11 cellular contexts compared by ENCODE assay signal in genomic region chr16:3027488-3027795, GRCh38. TPM values are rescaled to one million over a fixed set of nuclear protein-coding genes. Genes with fewer than 3 reads are reported as not detected.
DNase-seq lines count a peak whose midpoint lies in the region; ATAC-seq, FAIRE-seq and TF ChIP-seq lines count a peak whose summit lies in the region.
"Had no signal": no experiment of that assay in that cellular context is flagged by ENCODE, and none has a peak within 500 bp of the region (broad histone marks: within the 10 kb centered on the region; RNA-seq: fewer than 3 reads in every experiment).

No MANE protein-coding gene starts in this region.

- H3K4me1 Mint-ChIP-seq in Calu3 (ENCODE audit: low read depth, unreplicated experiment), result peaks cover 18% of the 10 kb centered on the region
- H3K4me1 Mint-ChIP-seq in stimulated activated effector memory CD8-positive, alpha-beta T cell treated with anti-CD3 and anti-CD28 coated beads, Interleukin-12 subunit alpha, Interleukin-12 subunit beta, amount 100 ng/mL, for 72 hours, result peaks cover 66% of the 10 kb centered on the region

- TF ChIP-seq RAD21 in K562 (CRISPR knock-in tag; conservative IDR thresholded peaks at IDR 0.05 in 1 of 2, IDR thresholded peaks at IDR 0.05 in 1 of 2), result no peak

- POLR2A ChIA-PET in K562 (lab: Yijun Ruan, JAX) (interaction anchor here (0.6 to 1.9 kb wide), 7 partner anchors 19 to 130 kb away, joined by 3 to 6 read pairs (median 4); no protein-coding TSS in a partner anchor), HEK293T (lab: Yijun Ruan, JAX) (interaction anchor here (1.0 to 2.0 kb wide), 7 partner anchors 9 to 108 kb away, joined by 4 to 17 read pairs (median 5); partner anchors contain the start of genes CLDN6, PKMYT1 and ZNF213)

- WGBS in K562 (ENCODE audit: insufficient coverage, low coverage, missing lambda C conversion rate), result 82% methylated on average over 8 of the region's 8 CpGs

- H3K36me3 Mint-ChIP-seq in Calu3 (ENCODE audit: insufficient read depth, unreplicated experiment), result peaks cover 89% of the 10 kb centered on the region
- H3K36me3 Mint-ChIP-seq in stimulated activated effector memory CD8-positive, alpha-beta T cell treated with anti-CD3 and anti-CD28 coated beads, Interleukin-12 subunit alpha, Interleukin-12 subunit beta, amount 100 ng/mL, for 72 hours, result peaks cover 64% of the 10 kb centered on the region

- FAIRE-seq in K562 (lab: Jason Lieb, UNC) (no peak), GM12891 (lab: Jason Lieb, UNC) (no peak)

- H2AFZ ChIP-seq in K562 (ENCODE audit: low read depth, low read length), result no peak overlapping the region

- ATAC-seq in K562 (no peak), GM18907 (IDR thresholded peaks at IDR 0.05; ENCODE audit: unreplicated experiment) (no peak)
- no peak for ATAC-seq in stimulated activated effector memory CD8-positive, alpha-beta T cell treated with anti-CD3 and anti-CD28 coated beads, Interleukin-12 subunit alpha, Interleukin-12 subunit beta, amount 100 ng/mL, for 72 hours

- H3K27ac Mint-ChIP-seq in Calu3 (ENCODE audit: unreplicated experiment), result peak overlapping the region; percentile 63
- H3K27ac Mint-ChIP-seq in stimulated activated effector memory CD8-positive, alpha-beta T cell treated with anti-CD3 and anti-CD28 coated beads, Interleukin-12 subunit alpha, Interleukin-12 subunit beta, amount 100 ng/mL, for 72 hours, result no peak overlapping the region

- TF ChIP-seq POLR2A in K562 (conservative IDR thresholded peaks at IDR 0.05) (no peak), GM12891 (IDR thresholded peaks at IDR 0.05; ENCODE audit: low read depth, low read length) (no peak)

- BruUV-seq in Calu3 (replicated peaks; lab: Mats Ljungman, UMichigan) (no TSS peak), K562 (replicated peaks; lab: Mats Ljungman, UMichigan) (no TSS peak)

- no peaks in the 10 kb centered on the region for H3K27me3 Mint-ChIP-seq in Calu3 (ENCODE audit: unreplicated experiment)

- no peak overlapping the region for H3K4me3 Mint-ChIP-seq in Calu3 (ENCODE audit: low read depth, unreplicated experiment)
- peak overlapping the region; percentile 81 for H3K4me3 Mint-ChIP-seq in stimulated activated effector memory CD8-positive, alpha-beta T cell treated with anti-CD3 and anti-CD28 coated beads, Interleukin-12 subunit alpha, Interleukin-12 subunit beta, amount 100 ng/mL, for 72 hours

- H3K4me2 ChIP-seq in K562 (ENCODE audit: insufficient read depth, low read length), result no peak overlapping the region

- H3K4me3 ChIP-seq in K562, result no peak overlapping the region

- peaks cover 29% of the 10 kb centered on the region; the same call in 2 of the 3 replicates for H3K36me3 ChIP-seq in K562 (ENCODE audit: control insufficient read depth, insufficient read depth, low read length)

- H3K9ac ChIP-seq in K562 (ENCODE audit: insufficient read depth in 1 of 2, low read depth in 2 of 2, low read length in 2 of 2), result peak overlapping the region in 1 of 2 experiments; percentile 31; a peak in 2 of 4 replicates

- H3K27ac ChIP-seq in K562 (ENCODE audit: extremely low read depth, low read depth, low read length), result no peak overlapping the region

- in situ Hi-C loops in K562 (cut with MboI), result no loop called here

- H3K4me1 ChIP-seq in K562 (replicated peaks in 1 of 2; ENCODE audit: control insufficient read depth in 2 of 2, insufficient read depth in 2 of 2, low read length in 2 of 2), result peaks cover 24 to 81% of the 10 kb centered on the region in 2 experiments

- peaks cover 12 to 32% of the 10 kb centered on the region in 2 experiments; a peak in 4 of 5 replicates for H3K27me3 ChIP-seq in K562 (ENCODE audit: control insufficient read depth in 2 of 2, insufficient read depth in 2 of 2, low read length in 2 of 2)

- TF ChIP-seq EP300 in K562 (IDR thresholded peaks at IDR 0.05; ENCODE audit: low read length), result no peak

- H3K79me2 ChIP-seq in K562 (ENCODE audit: control insufficient read depth, insufficient read depth, low read length), result peaks cover 19% of the 10 kb centered on the region

- DNase-seq in Calu3 (no peak), LHCN-M2 (ENCODE audit: low read depth) (peak; percentile 18), K562 (ENCODE audit: extremely low read depth in 1 of 4, low spot score in 3 of 4) (no peak), GM12891 (ENCODE audit: insufficient read length, low spot score) (no peak), HEK293T (ENCODE audit: extremely low spot score) (no peak)
- DNase-seq in stimulated activated effector memory CD8-positive, alpha-beta T cell treated with anti-CD3 and anti-CD28 coated beads, Interleukin-12 subunit alpha, Interleukin-12 subunit beta, amount 100 ng/mL, for 72 hours (ENCODE audit: low spot score in 2 of 2), result no peak

- TF ChIP-seq CTCF in Calu3 (IDR thresholded peaks at IDR 0.05; ENCODE audit: unreplicated experiment), result no peak
- TF ChIP-seq CTCF in K562 (IDR thresholded peaks at IDR 0.05 in 2 of 3, conservative IDR thresholded peaks at IDR 0.05 in 1 of 3; ENCODE audit: insufficient read depth in 2 of 3, low read depth in 1 of 3, low read length in 3 of 3), result no peak

- no peaks in the 10 kb centered on the region for H3K9me3 ChIP-seq in K562 (replicated peaks; ENCODE audit: control insufficient read depth, insufficient read depth, low read depth, low read length)
- H3K9me3 ChIP-seq: BE2C had no signal

- intact Hi-C loops in Calu3 (cut with micrococcal nuclease; ENCODE audit: unreplicated experiment) (no loop called here), K562 (cut with micrococcal nuclease) (loop anchor here (10.0 kb wide), 1 partner anchor 63 kb away; the partner anchor contains the start of genes KREMEN2 and PAQR4)

- no peaks in the 10 kb centered on the region for H3K9me1 ChIP-seq in K562 (ENCODE audit: control insufficient read depth, insufficient read depth, low read length)

- peaks cover 13% of the 10 kb centered on the region; the same call in 1 of the 2 replicates for H4K20me1 ChIP-seq in K562 (replicated peaks; ENCODE audit: control insufficient read depth, insufficient read depth, low read length)

- no peaks in the 10 kb centered on the region for H3K9me3 Mint-ChIP-seq in Calu3 (ENCODE audit: low read depth, unreplicated experiment)
- H3K9me3 Mint-ChIP-seq in stimulated activated effector memory CD8-positive, alpha-beta T cell treated with anti-CD3 and anti-CD28 coated beads, Interleukin-12 subunit alpha, Interleukin-12 subunit beta, amount 100 ng/mL, for 72 hours, result no peaks in the 10 kb centered on the region

- CTCF ChIA-PET in Calu3 (lab: Charles Lee) (interaction anchor here (0.6 to 1.5 kb wide), 3 partner anchors 24 to 1745 kb away, joined by 3 to 12 read pairs (median 4); no protein-coding TSS in a partner anchor), K562 (lab: Yijun Ruan, JAX; ENCODE audit: low intra/inter-chr PET ratio) (interaction anchor here (0.8 kb wide), 1 partner anchor 24 kb away, joined by 3 read pairs; no protein-coding TSS in a partner anchor), HEK293T (lab: Yijun Ruan, JAX) (interaction anchor here (0.6 to 1.9 kb wide), 14 partner anchors 8 to 80 kb away, joined by 3 to 20 read pairs (median 4); partner anchors contain the start of genes CLDN6 and TNFRSF12A)

RNA-seq across cellular contexts. Expression of gene THOC6, which starts 3.6 kb away (rescaled TPM):
- total RNA-seq in Calu3 (2022), result 50.8 and 54.4 TPM in 2 replicates
- 18.0 and 18.7 TPM in 2 replicates for total RNA-seq in LHCN-M2 (2014; rRNA removed)
- polyA plus RNA-seq in LHCN-M2 (2012), result 16.9 TPM
- 53.2 and 110 TPM in 2 replicates for total RNA-seq in K562 (2011; cell fraction: chromatin; rRNA removed; ENCODE audit: low replicate concordance)
- 76.5 and 89.0 TPM in 2 replicates for total RNA-seq in K562 (2011; cell fraction: nucleolus; rRNA removed)
- total RNA-seq in K562 (2011; cell fraction: nucleoplasm; rRNA removed), result 47.3 and 55.1 TPM in 2 replicates
- 51.2 and 66.7 TPM in 2 replicates for total RNA-seq in K562 (2014; rRNA removed)
- total RNA-seq in K562 (2014; rRNA removed; fragmentation: Illumina TruSeq; extraction: Trizol), result 13.2 and 22.3 TPM in 2 replicates
- total RNA-seq in K562 (2015; rRNA removed; fragmentation: Illumina TruSeq; extraction: Trizol), result 42.7 and 46.7 TPM in 2 replicates
- total RNA-seq in K562 (2021), result 65.4 and 70.1 TPM in 2 replicates
- polyA plus RNA-seq in K562 (2011; rRNA removed), result 38.7 and 47.4 TPM in 2 replicates
- 53.0 and 93.1 TPM in 2 replicates for polyA plus RNA-seq in K562 (2011; cell fraction: cytosol; rRNA removed)
- polyA plus RNA-seq in K562 (2011; cell fraction: nucleus; rRNA removed), result 154 TPM in 2 replicates
- polyA plus RNA-seq in K562 (2012), result 65.3 and 65.6 TPM in 2 replicates
- 42.3 and 48.3 TPM in 2 replicates for polyA plus RNA-seq in K562 (2014; fragmentation: Illumina TruSeq; extraction: Trizol)
- 1 to 10 TPM; 2.5 to 5.5 TPM for polyA plus RNA-seq in K562 (2014; fragmentation: Nextera tagmentation; extraction: Ambion mirVana)
- 64.5 and 66.6 TPM in 2 replicates for polyA plus RNA-seq in K562 (2014; rRNA removed)
- 19.6 and 28.3 TPM in 2 replicates for polyA minus RNA-seq in K562 (2011; rRNA and poly(A)+ RNA removed)
- polyA minus RNA-seq in K562 (2011; cell fraction: cytosol; rRNA and poly(A)+ RNA removed), result 32.0 and 41.0 TPM in 2 replicates
- 17.4 and 24.7 TPM in 2 replicates for polyA minus RNA-seq in K562 (2011; cell fraction: nucleus; rRNA and poly(A)+ RNA removed)
- 15.4 TPM for polyA plus RNA-seq in GM12891 (2012; ENCODE audit: low read depth, missing spikeins)

RNA-seq across cellular contexts. Expression of gene HCFC1R1, which starts 3.7 kb away (rescaled TPM):
- total RNA-seq in Calu3 (2022) (61.1 and 75.4 TPM in 2 replicates), LHCN-M2 (2014; rRNA removed) (20.6 and 28.1 TPM in 2 replicates), K562 (2014; rRNA removed) (19.3 and 32.1 TPM in 2 replicates), K562 (2014; rRNA removed; fragmentation: Illumina TruSeq; extraction: Trizol) (3.9 and 5.1 TPM in 2 replicates), K562 (2015; rRNA removed; fragmentation: Illumina TruSeq; extraction: Trizol) (9.4 and 11.2 TPM in 2 replicates), K562 (2021) (27.8 and 29.0 TPM in 2 replicates)
- polyA plus RNA-seq in LHCN-M2 (2012), result 165 TPM
- total RNA-seq in K562 (2011; cell fraction: chromatin; rRNA removed; ENCODE audit: low replicate concordance), result 4.0 and 6.9 TPM in 2 replicates
- total RNA-seq in K562 (2011; cell fraction: nucleolus; rRNA removed), result 7.2 and 7.8 TPM in 2 replicates
- 2.9 and 7.3 TPM in 2 replicates for total RNA-seq in K562 (2011; cell fraction: nucleoplasm; rRNA removed)
- polyA plus RNA-seq in K562 (2011; rRNA removed) (5.2 and 8.1 TPM in 2 replicates), K562 (2014; fragmentation: Illumina TruSeq; extraction: Trizol) (15.6 and 31.2 TPM in 2 replicates), K562 (2014; fragmentation: Nextera tagmentation; extraction: Ambion mirVana) (1 to 10 TPM; 2.2 to 4.1 TPM), K562 (2014; rRNA removed) (19.2 and 24.0 TPM in 2 replicates)
- polyA plus RNA-seq in K562 (2011; cell fraction: cytosol; rRNA removed), result 14.9 and 33.5 TPM in 2 replicates
- 15.9 and 23.6 TPM in 2 replicates for polyA plus RNA-seq in K562 (2011; cell fraction: nucleus; rRNA removed)
- 33.0 and 38.8 TPM in 2 replicates for polyA plus RNA-seq in K562 (2012)
- 1.4 and 2.3 TPM in 2 replicates for polyA minus RNA-seq in K562 (2011; rRNA and poly(A)+ RNA removed)
- polyA minus RNA-seq in K562 (2011; cell fraction: cytosol; rRNA and poly(A)+ RNA removed), result 8.2 and 13.5 TPM in 2 replicates
- 2.3 and 4.6 TPM in 2 replicates for polyA minus RNA-seq in K562 (2011; cell fraction: nucleus; rRNA and poly(A)+ RNA removed)
- polyA plus RNA-seq in GM12891 (2012; ENCODE audit: low read depth, missing spikeins), result 24.8 TPM

RNA-seq across cellular contexts. Expression of gene TNFRSF12A, which starts 7.3 kb away (rescaled TPM):
- 478 and 509 TPM in 2 replicates for total RNA-seq in Calu3 (2022)
- total RNA-seq in LHCN-M2 (2014; rRNA removed), result 574 and 676 TPM in 2 replicates
- 569 TPM for polyA plus RNA-seq in LHCN-M2 (2012)
- 22.8 and 80.5 TPM in 2 replicates for total RNA-seq in K562 (2011; cell fraction: chromatin; rRNA removed; ENCODE audit: low replicate concordance)
- total RNA-seq in K562 (2011; cell fraction: nucleolus; rRNA removed), result 79.5 and 92.2 TPM in 2 replicates
- total RNA-seq in K562 (2011; cell fraction: nucleoplasm; rRNA removed), result 54.3 and 65.7 TPM in 2 replicates
- 55.9 and 61.8 TPM in 2 replicates for total RNA-seq in K562 (2014; rRNA removed)
- total RNA-seq in K562 (2014; rRNA removed; fragmentation: Illumina TruSeq; extraction: Trizol), result 15.5 and 16.0 TPM in 2 replicates
- total RNA-seq in K562 (2015; rRNA removed; fragmentation: Illumina TruSeq; extraction: Trizol), result 26.5 and 27.6 TPM in 2 replicates
- 29.3 and 32.1 TPM in 2 replicates for total RNA-seq in K562 (2021)
- 25.7 and 30.0 TPM in 2 replicates for polyA plus RNA-seq in K562 (2011; rRNA removed)
- 31.2 and 111 TPM in 2 replicates for polyA plus RNA-seq in K562 (2011; cell fraction: cytosol; rRNA removed)
- polyA plus RNA-seq in K562 (2011; cell fraction: nucleus; rRNA removed), result 55.9 and 141 TPM in 2 replicates
- polyA plus RNA-seq in K562 (2012), result 22.9 and 23.5 TPM in 2 replicates
- polyA plus RNA-seq in K562 (2014; fragmentation: Illumina TruSeq; extraction: Trizol), result 19.0 and 26.3 TPM in 2 replicates
- polyA plus RNA-seq in K562 (2014; fragmentation: Nextera tagmentation; extraction: Ambion mirVana), result under 1 TPM; 0.41 to 0.66 TPM
- 46.8 and 52.9 TPM in 2 replicates for polyA plus RNA-seq in K562 (2014; rRNA removed)
- 3.7 and 7.9 TPM in 2 replicates for polyA minus RNA-seq in K562 (2011; rRNA and poly(A)+ RNA removed)
- 25.0 and 27.7 TPM in 2 replicates for polyA minus RNA-seq in K562 (2011; cell fraction: cytosol; rRNA and poly(A)+ RNA removed)
- polyA minus RNA-seq in K562 (2011; cell fraction: nucleus; rRNA and poly(A)+ RNA removed), result 29.5 and 30.0 TPM in 2 replicates
- 0.64 TPM for polyA plus RNA-seq in GM12891 (2012; ENCODE audit: low read depth, missing spikeins)

RNA-seq across cellular contexts. Expression of gene BICDL2, which starts 9.3 kb away (rescaled TPM):
- 59.4 and 70.9 TPM in 2 replicates for total RNA-seq in Calu3 (2022)
- total RNA-seq in LHCN-M2 (2014; rRNA removed), result not detected in 2 replicates
- polyA plus RNA-seq in LHCN-M2 (2012), result not detected
- total RNA-seq in K562 (2011; cell fraction: chromatin; rRNA removed; ENCODE audit: low replicate concordance), result 0.23 and 0.65 TPM in 2 replicates
- total RNA-seq in K562 (2011; cell fraction: nucleolus; rRNA removed), result 1.1 and 1.2 TPM in 2 replicates
- 0.29 and 0.46 TPM in 2 replicates for total RNA-seq in K562 (2011; cell fraction: nucleoplasm; rRNA removed)
- total RNA-seq in K562 (2014; rRNA removed), result 0.09 and 0.12 TPM in 2 replicates
- not detected in 2 replicates for total RNA-seq in K562 (2014; rRNA removed; fragmentation: Illumina TruSeq; extraction: Trizol)
- total RNA-seq in K562 (2015; rRNA removed; fragmentation: Illumina TruSeq; extraction: Trizol), result 0.08 TPM in 1 of 2 replicates, not detected in the other
- total RNA-seq in K562 (2021), result 0.09 TPM in 2 replicates
- 0.18 and 0.28 TPM in 2 replicates for polyA plus RNA-seq in K562 (2011; rRNA removed)
- 0.32 and 0.63 TPM in 2 replicates for polyA plus RNA-seq in K562 (2011; cell fraction: cytosol; rRNA removed)
- 0.28 and 0.41 TPM in 2 replicates for polyA plus RNA-seq in K562 (2011; cell fraction: nucleus; rRNA removed)
- 0.17 and 0.27 TPM in 2 replicates for polyA plus RNA-seq in K562 (2012)
- polyA plus RNA-seq in K562 (2014; fragmentation: Illumina TruSeq; extraction: Trizol), result not detected in 2 replicates
- polyA plus RNA-seq in K562 (2014; fragmentation: Nextera tagmentation; extraction: Ambion mirVana), result not detected
- polyA plus RNA-seq in K562 (2014; rRNA removed), result not detected in 2 replicates
- polyA minus RNA-seq in K562 (2011; rRNA and poly(A)+ RNA removed), result not detected in 2 replicates
- polyA minus RNA-seq in K562 (2011; cell fraction: cytosol; rRNA and poly(A)+ RNA removed), result 0.57 TPM in 1 of 2 replicates, not detected in the other
- polyA minus RNA-seq in K562 (2011; cell fraction: nucleus; rRNA and poly(A)+ RNA removed), result 0.44 and 0.54 TPM in 2 replicates
- 0.37 TPM for polyA plus RNA-seq in GM12891 (2012; ENCODE audit: low read depth, missing spikeins)
- total RNA-seq: CD8-positive, alpha-beta memory T cell had no signal
- polyA plus RNA-seq: AG04450; CD8-positive, alpha-beta memory T cell had no signal

RNA-seq across cellular contexts. Expression of gene CLDN6, which starts 9.5 kb away (rescaled TPM):
- 1.2 and 2.1 TPM in 2 replicates for total RNA-seq in Calu3 (2022)
- 0.06 TPM in 2 replicates for total RNA-seq in LHCN-M2 (2014; rRNA removed)
- 0.23 TPM for polyA plus RNA-seq in LHCN-M2 (2012)
- total RNA-seq in K562 (2011; cell fraction: chromatin; rRNA removed; ENCODE audit: low replicate concordance), result 0.53 and 0.65 TPM in 2 replicates
- total RNA-seq in K562 (2011; cell fraction: nucleolus; rRNA removed), result 2.2 and 2.5 TPM in 2 replicates
- 0.73 and 0.76 TPM in 2 replicates for total RNA-seq in K562 (2011; cell fraction: nucleoplasm; rRNA removed)
- total RNA-seq in K562 (2014; rRNA removed), result 0.23 and 0.49 TPM in 2 replicates
- total RNA-seq in K562 (2014; rRNA removed; fragmentation: Illumina TruSeq; extraction: Trizol), result 0.22 and 0.38 TPM in 2 replicates
- 0.26 TPM in 1 of 2 replicates, not detected in the other for total RNA-seq in K562 (2015; rRNA removed; fragmentation: Illumina TruSeq; extraction: Trizol)
- total RNA-seq in K562 (2021), result 0.75 and 1.1 TPM in 2 replicates
- 0.56 and 0.93 TPM in 2 replicates for polyA plus RNA-seq in K562 (2011; rRNA removed)
- polyA plus RNA-seq in K562 (2011; cell fraction: cytosol; rRNA removed), result 0.58 and 1.1 TPM in 2 replicates
- 0.24 and 0.42 TPM in 2 replicates for polyA plus RNA-seq in K562 (2011; cell fraction: nucleus; rRNA removed)
- polyA plus RNA-seq in K562 (2012), result 0.49 and 1.1 TPM in 2 replicates
- polyA plus RNA-seq in K562 (2014; fragmentation: Illumina TruSeq; extraction: Trizol), result 0.45 and 0.83 TPM in 2 replicates
- polyA plus RNA-seq in K562 (2014; fragmentation: Nextera tagmentation; extraction: Ambion mirVana), result not detected
- polyA plus RNA-seq in K562 (2014; rRNA removed), result 0.20 and 0.32 TPM in 2 replicates
- polyA minus RNA-seq in K562 (2011; rRNA and poly(A)+ RNA removed), result 0.32 and 0.39 TPM in 2 replicates
- polyA minus RNA-seq in K562 (2011; cell fraction: cytosol; rRNA and poly(A)+ RNA removed), result 1.0 and 2.1 TPM in 2 replicates
- polyA minus RNA-seq in K562 (2011; cell fraction: nucleus; rRNA and poly(A)+ RNA removed), result not detected in 2 replicates
- polyA plus RNA-seq in GM12891 (2012; ENCODE audit: low read depth, missing spikeins), result not detected
- total RNA-seq: CD8-positive, alpha-beta memory T cell; HT-29 had no signal
- polyA plus RNA-seq: CD8-positive, alpha-beta memory T cell had no signal
